8 cellular contexts compared by ENCODE assay signal in genomic region chr3:119240582-119241434, GRCh38. TPM values are rescaled to one million over a fixed set of nuclear protein-coding genes. Genes with fewer than 3 reads are reported as not detected.
DNase-seq lines count a peak whose midpoint lies in the region; ATAC-seq and TF ChIP-seq lines count a peak whose summit lies in the region.

Gene B4GALT4, minus strand, starts transcription at chr3:119240878. Its CDS starts 10,779 bp downstream, at chr3:119230099.

- no peak for TF ChIP-seq CTCF in GM12875 (IDR thresholded peaks at IDR 0.05; ENCODE audit: borderline replicate concordance, insufficient read depth, low read depth, low read length)
- TF ChIP-seq CTCF in SU-DHL-6 (IDR thresholded peaks at IDR 0.05; ENCODE audit: insufficient read depth, low read length, poor library complexity, severe bottlenecking): no peak
- no peak for TF ChIP-seq CTCF in cardiac muscle cell (IDR thresholded peaks at IDR 0.05; ENCODE audit: low read depth, low read length)
- no peak for TF ChIP-seq CTCF in parathyroid adenoma (IDR thresholded peaks at IDR 0.05)
- no peak for TF ChIP-seq CTCF in tibial nerve (IDR thresholded peaks at IDR 0.05)

- H3K4me3 ChIP-seq in GM12875 (ENCODE audit: low read depth, low read length): peak within 1 kb of the TSS; percentile 85
- H3K4me3 ChIP-seq in SU-DHL-6 (ENCODE audit: insufficient read depth, low read length, poor library complexity, severe bottlenecking): peak within 1 kb of the TSS; percentile 70
- H3K4me3 ChIP-seq in cardiac muscle cell: peak within 1 kb of the TSS; percentile 60
- H3K4me3 ChIP-seq in parathyroid adenoma (ENCODE audit: low read depth, low read length): peak within 1 kb of the TSS; percentile 58
- H3K4me3 ChIP-seq in tibial nerve: peak within 1 kb of the TSS; percentile 58 to 91 (median 84)

- H3K36me3 Mint-ChIP-seq in activated naive CD8-positive, alpha-beta T cell treated with anti-CD3 and anti-CD28 coated beads, Interleukin-2, amount 50 U/mL, for 24 hours (ENCODE audit: low read depth): peaks cover 12% of the 10 kb centered on the region

- 3% methylated on average over 24 to 27 of the region's 71 CpGs for WGBS in tibial nerve, 2 donors

- H3K79me2 ChIP-seq in SU-DHL-6 (ENCODE audit: insufficient read depth, low read length): peaks cover 22% of the 10 kb centered on the region
- no peaks in the 10 kb centered on the region for H3K79me2 ChIP-seq in parathyroid adenoma

- peaks cover under 1% of the 10 kb centered on the region for H3K9me3 Mint-ChIP-seq in activated naive CD8-positive, alpha-beta T cell treated with anti-CD3 and anti-CD28 coated beads, Interleukin-2, amount 50 U/mL, for 24 hours

- ATAC-seq in HG02642 (IDR thresholded peaks at IDR 0.05; ENCODE audit: poor library complexity, unreplicated experiment): peak; percentile 90
- ATAC-seq in activated naive CD8-positive, alpha-beta T cell treated with anti-CD3 and anti-CD28 coated beads, Interleukin-2, amount 50 U/mL, for 24 hours: peak; percentile 82

- H3K4me1 ChIP-seq in cardiac muscle cell (ENCODE audit: low read depth) (peaks cover 16% of the 10 kb centered on the region), parathyroid adenoma (no peaks in the 10 kb centered on the region), tibial nerve (peaks cover 0 to 44% (median 11%) of the 10 kb centered on the region in 4 donors)

- H3K9ac ChIP-seq in SU-DHL-6 (ENCODE audit: low read length) (peak within 1 kb of the TSS; percentile 75), parathyroid adenoma (peak within 1 kb of the TSS; percentile 39)

- peak; percentile 27 to 93 for TF ChIP-seq EP300 in tibial nerve (IDR thresholded peaks at IDR 0.05)

- DNase-seq in NCI-H1105 (lab: John Stamatoyannopoulos, UW) (peak; percentile 94), cardiac muscle cell (ENCODE audit: low read depth in 1 of 2, low spot score in 1 of 2) (peak; percentile 92 to 95), tibial nerve (ENCODE audit: low spot score in 2 of 2) (peak; percentile 71 to 76)
- DNase-seq in activated naive CD8-positive, alpha-beta T cell treated with anti-CD3 and anti-CD28 coated beads, Interleukin-2, amount 50 U/mL, for 24 hours: peak; percentile 79

- H2AFZ ChIP-seq in SU-DHL-6 (ENCODE audit: low read depth, low read length, severe bottlenecking) (peak within 1 kb of the TSS; percentile 98), parathyroid adenoma (peak within 1 kb of the TSS; percentile 87)

- H3K27ac ChIP-seq in SU-DHL-6 (ENCODE audit: low read depth, low read length) (peak within 1 kb of the TSS; percentile 61), cardiac muscle cell (peak within 1 kb of the TSS; percentile 95), parathyroid adenoma (peak within 1 kb of the TSS; percentile 79), tibial nerve (peak within 1 kb of the TSS; percentile 87 to 98 (median 96))

- peak; percentile 82 to 91 for TF ChIP-seq POLR2A in tibial nerve (IDR thresholded peaks at IDR 0.05)

- H3K36me3 ChIP-seq in SU-DHL-6 (ENCODE audit: low read length) (peaks cover 2% of the 10 kb centered on the region; the same call in 1 of the 2 replicates), cardiac muscle cell (peaks cover 11% of the 10 kb centered on the region), parathyroid adenoma (ENCODE audit: control insufficient read depth, insufficient read depth, low read length) (no peaks in the 10 kb centered on the region), tibial nerve (peaks cover 0 to 6% (median 0%) of the 10 kb centered on the region in 3 donors)

- no peaks in the 10 kb centered on the region for H3K27me3 Mint-ChIP-seq in activated naive CD8-positive, alpha-beta T cell treated with anti-CD3 and anti-CD28 coated beads, Interleukin-2, amount 50 U/mL, for 24 hours

- peak within 1 kb of the TSS; percentile 81 for H3K4me3 Mint-ChIP-seq in activated naive CD8-positive, alpha-beta T cell treated with anti-CD3 and anti-CD28 coated beads, Interleukin-2, amount 50 U/mL, for 24 hours

- H3K4me2 ChIP-seq in SU-DHL-6 (ENCODE audit: low read depth, low read length, poor library complexity, severe bottlenecking) (peak within 1 kb of the TSS; percentile 92), parathyroid adenoma (ENCODE audit: low read length) (peak within 1 kb of the TSS; percentile 64)

- H3K27me3 ChIP-seq in SU-DHL-6 (ENCODE audit: low read length): no peaks in the 10 kb centered on the region
- no peaks in the 10 kb centered on the region for H3K27me3 ChIP-seq in cardiac muscle cell
- no peaks in the 10 kb centered on the region for H3K27me3 ChIP-seq in parathyroid adenoma (ENCODE audit: control insufficient read depth, insufficient read depth, low read length)
- H3K27me3 ChIP-seq in tibial nerve: no peaks in the 10 kb centered on the region

- no peaks in the 10 kb centered on the region for H4K20me1 ChIP-seq in SU-DHL-6 (ENCODE audit: low read depth, low read length)

- H3K4me1 Mint-ChIP-seq in activated naive CD8-positive, alpha-beta T cell treated with anti-CD3 and anti-CD28 coated beads, Interleukin-2, amount 50 U/mL, for 24 hours: peaks cover 48% of the 10 kb centered on the region

- H3K9me3 ChIP-seq in SU-DHL-6 (ENCODE audit: insufficient read depth, low read length) (no peaks in the 10 kb centered on the region), cardiac muscle cell (ENCODE audit: low read depth) (no peaks in the 10 kb centered on the region), parathyroid adenoma (ENCODE audit: control insufficient read depth, low read length) (no peaks in the 10 kb centered on the region), tibial nerve (no peaks in the 10 kb centered on the region)

- H3K9me2 ChIP-seq in SU-DHL-6 (replicated peaks; ENCODE audit: insufficient read depth, low read length): no peaks in the 10 kb centered on the region

- H3F3A ChIP-seq in SU-DHL-6 (ENCODE audit: insufficient read depth): peaks cover 6% of the 10 kb centered on the region

- H3K27ac Mint-ChIP-seq in activated naive CD8-positive, alpha-beta T cell treated with anti-CD3 and anti-CD28 coated beads, Interleukin-2, amount 50 U/mL, for 24 hours: peak within 1 kb of the TSS; percentile 87

RNA-seq across cellular contexts. Expression of gene B4GALT4, which starts in this region (rescaled TPM):
- total RNA-seq in cardiac muscle cell: 34.0 and 36.3 TPM in 2 replicates
- 45.4 and 51.0 TPM in 2 replicates for polyA plus RNA-seq in cardiac muscle cell
- total RNA-seq in tibial nerve: 10 to 100 TPM; 16.2 to 27.3 (median 21.2) TPM

Comparison
In these comparisons a context has a peak if more than half of its experiments do, and no peak if none do; other contexts are left out.
1. Peak in every context shown above with its lines: DNase-seq, ATAC-seq, H3K4me3 ChIP-seq and H3K27ac ChIP-seq.